ENCODE assay signal across 6 cellular contexts in the genomic region with DNA sequence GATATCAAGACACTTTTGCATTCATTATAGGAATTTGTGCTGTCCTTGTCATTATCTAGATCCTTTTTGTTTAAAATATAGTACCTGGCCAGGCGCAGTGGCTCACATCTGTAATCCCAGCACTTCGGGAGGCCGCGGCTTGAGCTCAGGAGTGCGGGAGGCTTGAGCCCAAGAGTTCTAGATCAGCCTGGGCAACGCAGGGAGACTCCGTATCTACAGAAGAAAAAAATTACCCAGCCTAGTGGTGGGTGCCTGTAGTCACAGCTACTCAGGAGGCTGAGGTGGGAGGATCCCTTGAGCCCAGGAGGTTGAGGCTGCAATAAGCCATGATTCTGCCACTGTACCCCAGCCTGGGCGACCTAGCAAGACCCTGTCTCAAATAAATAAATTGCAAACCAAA. TPM values are rescaled to one million over a fixed set of nuclear protein-coding genes. Genes with fewer than 3 reads are reported as not detected.
DNase-seq lines count a peak whose midpoint lies in the region; ATAC-seq lines count a peak whose summit lies in the region.

No MANE protein-coding gene starts in this region.

- peaks cover 0 to 5% (median 4%) of the 10 kb centered on the region in 3 donors for H3K27me3 Mint-ChIP-seq in naive B cell

- DNase-seq in DMS153 (lab: John Stamatoyannopoulos, UW) (peak; percentile 15), DMS153 treated with DMSO at 0.1 percent for 48 hours (lab: John Stamatoyannopoulos, UW; ENCODE audit: unreplicated experiment) (no peak), amniotic epithelial cell (ENCODE audit: low read depth) (peak; percentile 10), naive B cell (no peak), HPDE6-E6E7 (ENCODE audit: extremely low spot score) (no peak)

- peak overlapping the region; percentile 92 to 99 (median 96) for H3K4me3 Mint-ChIP-seq in naive B cell

- peaks cover 0 to 7% of the 10 kb centered on the region in 2 donors for H3K36me3 Mint-ChIP-seq in naive B cell

- peaks cover 10 to 12% (median 11%) of the 10 kb centered on the region in 3 donors for H3K4me1 Mint-ChIP-seq in naive B cell

- ATAC-seq in naive B cell (ENCODE audit: low read depth in 2 of 2) (no peak), HG03442 (IDR thresholded peaks at IDR 0.05; ENCODE audit: unreplicated experiment) (no peak)

- H3K9me3 Mint-ChIP-seq in naive B cell: peaks cover 0 to 2% (median 0%) of the 10 kb centered on the region in 7 donors

- H3K27ac Mint-ChIP-seq in naive B cell: peak overlapping the region in 2 of 6 donors; percentile 90 to 97

RNA-seq across cellular contexts. Expression of gene MORN4, which starts 0.6 kb away (rescaled TPM):
- polyA plus RNA-seq in naive B cell (ENCODE audit: low read depth in 6 of 6): 1 to 10 TPM in 2 of 6 donors, under 1 TPM in 3, not detected in 1; 0.27 to 2.1 (median 0.77) TPM

RNA-seq across cellular contexts. Expression of gene PI4K2A, which starts 6.5 kb away (rescaled TPM):
- 1 to 10 TPM; 5.1 to 7.9 (median 6.4) TPM for polyA plus RNA-seq in naive B cell (ENCODE audit: low read depth in 6 of 6)

RNA-seq across cellular contexts. Expression of gene C10orf62, which starts 44.4 kb away (rescaled TPM):
- not detected for polyA plus RNA-seq in naive B cell (ENCODE audit: low read depth in 6 of 6)

RNA-seq across cellular contexts. Expression of gene HOGA1, which starts 49.7 kb away (rescaled TPM):
- not detected for polyA plus RNA-seq in naive B cell (ENCODE audit: low read depth in 6 of 6)

RNA-seq across cellular contexts. Expression of gene AVPI1, which starts 53.1 kb away (rescaled TPM):
- 1 to 10 TPM; 1.4 to 4.0 (median 2.3) TPM for polyA plus RNA-seq in naive B cell (ENCODE audit: low read depth in 6 of 6)

Comparison
In these comparisons a context has a peak if more than half of its experiments do, and no peak if none do; other contexts are left out.
1. DNase-seq: peak in DMS153 (single experiment) and amniotic epithelial cell (single experiment); none in DMS153 treated with DMSO at 0.1 percent for 48 hours (single experiment), naive B cell (single experiment) and HPDE6-E6E7 (single experiment).